In the genomic region with DNA sequence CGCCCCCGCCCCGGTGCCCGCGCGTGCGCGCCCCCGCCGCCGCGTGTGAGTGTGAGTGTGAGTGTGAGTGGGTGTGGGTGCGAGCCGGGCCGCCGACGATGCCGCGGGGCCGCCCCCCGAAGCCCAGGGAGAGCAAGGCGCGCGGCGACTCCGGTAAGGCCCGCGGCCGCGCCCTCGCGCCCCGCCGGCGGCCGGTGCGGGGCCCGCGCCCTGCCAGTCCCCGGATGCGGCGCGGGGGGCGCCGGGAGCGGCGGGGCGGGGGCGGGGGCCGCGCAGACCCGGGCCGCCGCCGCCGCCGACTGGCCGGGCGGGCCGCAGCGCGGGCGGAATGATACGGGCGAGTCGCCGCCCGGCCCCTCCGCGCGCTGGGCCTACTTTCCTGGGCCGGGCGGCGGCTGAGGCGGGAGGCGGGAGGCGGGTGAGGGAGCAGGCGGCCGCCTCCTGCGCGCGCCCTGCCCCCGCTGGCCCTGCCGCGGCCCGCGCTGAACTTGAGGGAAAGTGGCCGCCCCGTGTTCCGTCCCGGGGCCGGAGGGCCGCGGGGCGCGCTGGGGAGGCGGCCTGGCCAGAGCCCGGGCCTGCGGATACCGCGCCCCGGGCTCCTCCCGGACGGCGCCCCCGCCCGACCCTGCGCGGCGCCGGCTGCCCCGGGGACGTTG, we compare ENCODE assay signal across 8 cellular contexts. TPM values are rescaled to one million over a fixed set of nuclear protein-coding genes. Genes with fewer than 3 reads are reported as not detected.
A peak's percentile ranks its signal among the peaks of the same experiment; 100 is the strongest.
DNase-seq lines count a peak whose midpoint lies in the region; ATAC-seq, FAIRE-seq and TF ChIP-seq lines count a peak whose summit lies in the region.

A gene (plus strand): TSS at position 48 of the 656 bp plus-strand sequence. CDS start 51 bp downstream, at position 99.

- H2AFZ ChIP-seq in keratinocyte (ENCODE audit: control insufficient read depth, low read length), result peak within 1 kb of the TSS; percentile 87

- peak; percentile 29 for DNase-seq in NCI-H2029 (lab: John Stamatoyannopoulos, UW)
- DNase-seq in NCI-H2029 treated with DMSO at 0.1 percent for 48 hours (lab: John Stamatoyannopoulos, UW), result no peak
- peak; percentile 59 for DNase-seq in NCI-H1105 treated with DMSO at 0.1 percent for 48 hours (lab: John Stamatoyannopoulos, UW)
- DNase-seq in activated CD4-positive, CD25-positive, alpha-beta regulatory T cell (lab: John Stamatoyannopoulos, UW), result peak; percentile 47 to 61 (median 54)
- peak; percentile 64 for DNase-seq in central memory CD4-positive, alpha-beta T cell
- no peak for DNase-seq in keratinocyte (ENCODE audit: low read depth, low spot score)
- peak; percentile 49 to 65 for DNase-seq in stimulated activated CD4-positive, alpha-beta T cell treated with anti-CD3 and anti-CD28 coated beads, Interleukin-15, amount 100 ng/mL, for 1 hour (ENCODE audit: low read depth in 1 of 2, low spot score in 1 of 2)

- H4K20me1 ChIP-seq in keratinocyte (ENCODE audit: control insufficient read depth, extremely low read depth, insufficient read depth, low read length), result no peaks in the 10 kb centered on the region

- no peaks in the 10 kb centered on the region for H3K9me1 ChIP-seq in keratinocyte (ENCODE audit: control insufficient read depth, extremely low read depth, insufficient read depth, low read length)

- peak; percentile 45 for ATAC-seq in HG02678 (IDR thresholded peaks at IDR 0.05; ENCODE audit: unreplicated experiment)

- dilution Hi-C loops in keratinocyte (cut with MboI; ENCODE audit: extremely low pct_ligation_motif_present, low sequenced_read_pairs), result no loop called here

- H3K4me1 ChIP-seq in keratinocyte (ENCODE audit: control insufficient read depth, extremely low read depth, insufficient read depth, low read length), result peaks cover 21% of the 10 kb centered on the region

- H3K9me3 ChIP-seq in keratinocyte (ENCODE audit: control insufficient read depth, low read depth, low read length), result no peaks in the 10 kb centered on the region

- H3K27ac ChIP-seq in keratinocyte (ENCODE audit: control insufficient read depth, insufficient read depth, low read length), result peak within 1 kb of the TSS; percentile 94

- H3K9ac ChIP-seq in keratinocyte (ENCODE audit: control insufficient read depth, extremely low read depth, insufficient read depth, low read length), result peak within 1 kb of the TSS; percentile 96

- TF ChIP-seq CTCF in keratinocyte (optimal IDR thresholded peaks at IDR 0.05 in 1 of 3, IDR thresholded peaks at IDR 0.05 in 1 of 3, conservative IDR thresholded peaks at IDR 0.05 in 1 of 3; ENCODE audit: extremely low read depth in 1 of 3, insufficient read depth in 2 of 3, low read length in 3 of 3), result no peak

- H3K4me3 ChIP-seq in keratinocyte (ENCODE audit: control insufficient read depth in 2 of 3, extremely low read depth in 1 of 3, insufficient read depth in 2 of 3, low read depth in 1 of 3, low read length in 3 of 3), result peak within 1 kb of the TSS; percentile 64 to 99 (median 96)

- H3K79me2 ChIP-seq in keratinocyte (ENCODE audit: control insufficient read depth, insufficient read depth, low read length), result peaks cover 75% of the 10 kb centered on the region

- peak within 1 kb of the TSS; percentile 98 for H3K4me2 ChIP-seq in keratinocyte (ENCODE audit: control insufficient read depth, extremely low read depth, insufficient read depth, low read depth, low read length)

- H3K36me3 ChIP-seq in keratinocyte (ENCODE audit: control insufficient read depth in 2 of 2, extremely low read depth in 1 of 2, insufficient read depth in 2 of 2, low read length in 2 of 2), result no peaks in the 10 kb centered on the region

- FAIRE-seq in keratinocyte (lab: Jason Lieb, UNC), result no peak

- no peaks in the 10 kb centered on the region for H3K27me3 ChIP-seq in keratinocyte (ENCODE audit: control insufficient read depth, extremely low read depth, insufficient read depth, low read length)

RNA-seq across cellular contexts. Expression of the gene that starts here (rescaled TPM):
- polyA plus RNA-seq in keratinocyte, result 3.6 to 4.6 TPM (median 4.5 TPM) in 3 replicates
- polyA plus RNA-seq in keratinocyte (2011; ENCODE audit: low read depth), result 6.1 TPM
- polyA plus RNA-seq in keratinocyte (2011; cell fraction: cytosol; rRNA removed), result 2.1 and 2.3 TPM in 2 replicates
- polyA plus RNA-seq in keratinocyte (2011; cell fraction: nucleus; rRNA removed), result 10.7 and 14.4 TPM in 2 replicates
- polyA plus RNA-seq in keratinocyte (2012; ENCODE audit: low replicate concordance), result 2.1 and 3.4 TPM in 2 replicates
- 15.4 to 30.8 TPM (median 25.0 TPM) in 3 replicates for polyA minus RNA-seq in keratinocyte
- 12.9 TPM for polyA minus RNA-seq in keratinocyte (2011; cell fraction: cytosol; rRNA and poly(A)+ RNA removed)
- 43.8 and 47.6 TPM in 2 replicates for polyA minus RNA-seq in keratinocyte (2011; cell fraction: nucleus; rRNA and poly(A)+ RNA removed)

Comparison
In these comparisons a context has a peak if more than half of its experiments do, and no peak if none do; other contexts are left out.
1. DNase-seq: peak in NCI-H2029 (single experiment), NCI-H1105 treated with DMSO at 0.1 percent for 48 hours (single experiment), activated CD4-positive, CD25-positive, alpha-beta regulatory T cell (4 of 4), central memory CD4-positive, alpha-beta T cell (single experiment) and stimulated activated CD4-positive, alpha-beta T cell treated with anti-CD3 and anti-CD28 coated beads, Interleukin-15, amount 100 ng/mL, for 1 hour (2 of 2); none in NCI-H2029 treated with DMSO at 0.1 percent for 48 hours (single experiment) and keratinocyte (single experiment).